1 cellular context compared by ENCODE assay signal in genomic region chr17:1800240-1800639, GRCh38.
TF ChIP-seq lines count a peak whose summit lies in the region.

No MANE protein-coding gene starts in this region.

TF ChIP-seq in IMR-90, 13 proteins besides CTCF, POLR2A, EP300 and RAD21:
- no peak for TF ChIP-seq USF2 (IDR thresholded peaks at IDR 0.05; ENCODE audit: low read depth, low read length)
- TF ChIP-seq MAZ (IDR thresholded peaks at IDR 0.05; ENCODE audit: borderline replicate concordance, low read depth, low read length) = no peak
- no peak for TF ChIP-seq ELK1 (IDR thresholded peaks at IDR 0.05; ENCODE audit: borderline replicate concordance, low read depth, low read length)
- TF ChIP-seq MXI1 (IDR thresholded peaks at IDR 0.05; ENCODE audit: borderline replicate concordance, low read depth, low read length) = no peak
- TF ChIP-seq RCOR1 (IDR thresholded peaks at IDR 0.05; ENCODE audit: insufficient replicate concordance, low read length) = no peak
- TF ChIP-seq RFX5 (IDR thresholded peaks at IDR 0.05; ENCODE audit: low read depth, low read length) = no peak
- TF ChIP-seq MAFK (IDR thresholded peaks at IDR 0.05; ENCODE audit: low read depth, low read length) = no peak
- TF ChIP-seq FOS (IDR thresholded peaks at IDR 0.05; ENCODE audit: low read depth, low read length) = no peak
- TF ChIP-seq NFE2L2 (IDR thresholded peaks at IDR 0.05; ENCODE audit: low read depth, low read length) = no peak
- TF ChIP-seq SMC3 (IDR thresholded peaks at IDR 0.05; ENCODE audit: low read depth, low read length) = no peak
